ENCODE assay signal across 1 cellular context in genomic region chr10:124461642-124462347, GRCh38.
TF ChIP-seq lines count a peak whose summit lies in the region.

LHPP (plus strand) TSS chr10:124461823; CDS start chr10:124461863, 40 bp downstream.

TF ChIP-seq in K562, 482 proteins besides CTCF, POLR2A, EP300 and RAD21 (continued from another document and continues in another):
- TF ChIP-seq MTA1 (IDR thresholded peaks at IDR 0.05; ENCODE audit: borderline replicate concordance) (0 out of 2 replicates have a peak, but pooled peaks have one; percentile 46), POLR2AphosphoS2 (IDR thresholded peaks at IDR 0.05; ENCODE audit: low read length) (no peak), ZC3H11A (IDR thresholded peaks at IDR 0.05; ENCODE audit: low read depth, low read length) (no peak), ZNF764 (CRISPR knock-in tag; IDR thresholded peaks at IDR 0.05; ENCODE audit: low read depth) (no peak), NR2C2 (CRISPR knock-in tag; IDR thresholded peaks at IDR 0.05) (no peak), NR2C2 (tag; IDR thresholded peaks at IDR 0.05) (peak; percentile 72), ZHX1 (conservative IDR thresholded peaks at IDR 0.05; ENCODE audit: low read length) (no peak), ATF2 (CRISPR knock-in tag; IDR thresholded peaks at IDR 0.05) (no peak), IFI16 (CRISPR knock-in tag; IDR thresholded peaks at IDR 0.05) (no peak), NCOA4 (IDR thresholded peaks at IDR 0.05; ENCODE audit: partially characterized antibody) (no peak), THRB (CRISPR knock-in tag; conservative IDR thresholded peaks at IDR 0.05) (no peak), ZNF212 (CRISPR knock-in tag; IDR thresholded peaks at IDR 0.05) (no peak), CSDE1 (IDR thresholded peaks at IDR 0.05) (no peak), ZNF407 (IDR thresholded peaks at IDR 0.05; ENCODE audit: low read depth) (no peak), ZNF79 (CRISPR knock-in tag; IDR thresholded peaks at IDR 0.05; ENCODE audit: low read depth) (no peak), CC2D1A (IDR thresholded peaks at IDR 0.05) (no peak), ZNF282 (CRISPR knock-in tag; IDR thresholded peaks at IDR 0.05) (no peak), ZNF384 (IDR thresholded peaks at IDR 0.05; ENCODE audit: low read depth, low read length) (no peak), RCOR1 (IDR thresholded peaks at IDR 0.05; ENCODE audit: borderline replicate concordance in 1 of 2, low read depth in 2 of 2, low read length in 2 of 2) (no peak), U2AF2 (optimal IDR thresholded peaks at IDR 0.05; ENCODE audit: low read depth, low read length) (no peak), ZNF780A (CRISPR knock-in tag; IDR thresholded peaks at IDR 0.05) (no peak), RBM22 (IDR thresholded peaks at IDR 0.05; ENCODE audit: low read depth, low read length, poor library complexity, severe bottlenecking) (no peak), MTA3 (IDR thresholded peaks at IDR 0.05; ENCODE audit: borderline replicate concordance) (peak; percentile 50; the same call in 1 of the 2 replicates), HEY1 (CRISPR knock-in tag; IDR thresholded peaks at IDR 0.05; ENCODE audit: borderline replicate concordance) (no peak), USF1 (CRISPR knock-in tag; IDR thresholded peaks at IDR 0.05) (no peak), U2AF1 (optimal IDR thresholded peaks at IDR 0.05; ENCODE audit: low read depth, low read length) (no peak), SOX6 (IDR thresholded peaks at IDR 0.05) (no peak), ATF7 (IDR thresholded peaks at IDR 0.05) (peak; percentile 59), GMEB1 (CRISPR knock-in tag; IDR thresholded peaks at IDR 0.05) (peak; percentile 90), HCFC1 (IDR thresholded peaks at IDR 0.05; ENCODE audit: low read depth, low read length) (peak; percentile 93), MCM3 (IDR thresholded peaks at IDR 0.05) (no peak), CREB1 (IDR thresholded peaks at IDR 0.05) (peak; percentile 88), CREB1 (CRISPR knock-in tag; IDR thresholded peaks at IDR 0.05) (no peak), MTF1 (CRISPR knock-in tag; IDR thresholded peaks at IDR 0.05; ENCODE audit: borderline replicate concordance) (peak; percentile 93; the same call in 1 of the 2 replicates), ZFP36 (IDR thresholded peaks at IDR 0.05; ENCODE audit: low read depth, low read length, partially characterized antibody) (no peak), HDAC3 (IDR thresholded peaks at IDR 0.05; ENCODE audit: borderline replicate concordance, partially characterized antibody) (no peak), ESRRA (IDR thresholded peaks at IDR 0.05; ENCODE audit: borderline replicate concordance, low read depth) (0 out of 2 replicates have a peak, but pooled peaks have one; percentile 37), DEAF1 (CRISPR knock-in tag; IDR thresholded peaks at IDR 0.05) (no peak), HNRNPK (IDR thresholded peaks at IDR 0.05; ENCODE audit: low read depth, low read length, poor library complexity, severe bottlenecking) (no peak), MYBL2 (IDR thresholded peaks at IDR 0.05; ENCODE audit: low read depth) (no peak), MYBL2 (CRISPR knock-in tag; IDR thresholded peaks at IDR 0.05; ENCODE audit: borderline replicate concordance) (no peak), POLR2G (IDR thresholded peaks at IDR 0.05; ENCODE audit: low read depth, low read length) (peak; percentile 75), RFX5 (IDR thresholded peaks at IDR 0.05; ENCODE audit: low read depth, low read length) (no peak), HNRNPLL (IDR thresholded peaks at IDR 0.05; ENCODE audit: low read depth, low read length, poor library complexity, severe bottlenecking) (peak; percentile 29), MLX (CRISPR knock-in tag; conservative IDR thresholded peaks at IDR 0.05) (no peak), PHB2 (IDR thresholded peaks at IDR 0.05; ENCODE audit: low read depth) (no peak), EZH2 (IDR thresholded peaks at IDR 0.05; ENCODE audit: borderline replicate concordance, low read depth, low read length) (no peak), CREB3L1 (IDR thresholded peaks at IDR 0.05; ENCODE audit: borderline replicate concordance, low read depth) (peak; percentile 81), ZNF507 (tag; conservative IDR thresholded peaks at IDR 0.05) (no peak)
